Comparison of ENCODE assay signal across 30 cellular contexts in the genomic region with DNA sequence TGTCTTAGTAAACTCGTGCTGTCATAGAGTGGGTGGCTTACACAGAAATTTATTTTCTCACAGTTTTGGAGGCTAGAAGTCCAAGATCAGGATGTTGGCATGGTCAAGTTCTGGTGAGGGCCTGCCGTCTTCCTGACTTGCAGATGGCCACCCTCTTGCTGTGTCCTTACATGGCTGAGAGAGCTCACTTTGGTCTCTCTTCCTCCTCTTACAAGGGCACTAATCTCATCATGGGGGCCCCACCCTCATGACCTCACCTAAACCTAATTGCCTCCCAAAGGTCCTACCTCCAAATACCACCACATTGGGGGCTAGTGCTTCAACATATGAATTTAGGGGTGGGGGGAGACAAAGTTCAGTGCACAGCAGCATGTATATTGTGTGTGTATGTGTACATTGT. TPM values are rescaled to one million over a fixed set of nuclear protein-coding genes. Genes with fewer than 3 reads are reported as not detected.
DNase-seq lines count a peak whose midpoint lies in the region; ATAC-seq and TF ChIP-seq lines count a peak whose summit lies in the region.
"Had no signal": no experiment of that assay in that cellular context is flagged by ENCODE, and none has a peak within 500 bp of the region (broad histone marks: within the 10 kb centered on the region; RNA-seq: fewer than 3 reads in every experiment).

No MANE protein-coding gene starts in this region.

- H3K27ac ChIP-seq in HL-60 (replicated peaks) = peak overlapping the region; percentile 54
- peak overlapping the region; percentile 43 for H3K27ac ChIP-seq in effector memory CD4-positive, alpha-beta T cell (ENCODE audit: insufficient read depth, low read length, poor library complexity, severe bottlenecking)
- H3K27ac ChIP-seq in spleen = peak overlapping the region in 6 of 8 donors; percentile 63 to 89 (median 80)
- H3K27ac ChIP-seq: psoas muscle, uterus had no signal

- H3K4me1 ChIP-seq in effector memory CD4-positive, alpha-beta T cell (ENCODE audit: control insufficient read depth, insufficient read depth, low read length, poor library complexity, severe bottlenecking) = peaks cover 31% of the 10 kb centered on the region
- peaks cover 0 to 88% (median 66%) of the 10 kb centered on the region in 6 donors for H3K4me1 ChIP-seq in spleen
- H3K4me1 ChIP-seq: BE2C, uterus had no signal

- peaks cover 86% of the 10 kb centered on the region for H3K4me1 Mint-ChIP-seq in activated T-cell treated with anti-CD3 and anti-CD28 coated beads, Interleukin-2, amount 50 U/mL, for 72 hours (ENCODE audit: low read depth)
- peaks cover 76% of the 10 kb centered on the region for H3K4me1 Mint-ChIP-seq in activated CD4-positive, alpha-beta memory T cell treated with anti-CD3 and anti-CD28 coated beads for 36 hours (ENCODE audit: low read depth)

- no peak overlapping the region for H3K4me3 Mint-ChIP-seq in activated T-cell treated with anti-CD3 and anti-CD28 coated beads, Interleukin-2, amount 50 U/mL, for 72 hours
- H3K4me3 Mint-ChIP-seq in activated CD4-positive, alpha-beta memory T cell treated with anti-CD3 and anti-CD28 coated beads for 36 hours = no peak overlapping the region
- H3K4me3 Mint-ChIP-seq: T-helper 1 cell treated with Interleukin-12 subunit alpha and Interleukin-12 subunit beta and Interleukin-4 antibody, amounts not matched to agents 30 μg/mL and 1 μg/mL, for 36 hours had no signal

- intact Hi-C loops in spleen (cut with DNase I; ENCODE audit: low total_unique reads) = loop anchor here (5.0 to 10.0 kb wide), 3 partner anchors 112 to 232 kb away; a partner anchor contains a TSS
- intact Hi-C loops in activated CD4-positive, alpha-beta memory T cell treated with anti-CD3 and anti-CD28 coated beads for 36 hours (cut with micrococcal nuclease) = loop anchor here (5.0 kb wide), 1 partner anchor 385 kb away; no protein-coding TSS in a partner anchor
- intact Hi-C loops in lower leg skin (cut with DNase I; ENCODE audit: low total_unique reads) = no loop called here

- peak overlapping the region; percentile 90 for H3K27ac Mint-ChIP-seq in activated T-cell treated with anti-CD3 and anti-CD28 coated beads, Interleukin-2, amount 50 U/mL, for 72 hours
- H3K27ac Mint-ChIP-seq in activated CD4-positive, alpha-beta memory T cell treated with anti-CD3 and anti-CD28 coated beads for 36 hours = no peak overlapping the region

- no peak for ATAC-seq in activated T-cell treated with anti-CD3 and anti-CD28 coated beads, Interleukin-2, amount 50 U/mL, for 72 hours (replicated peaks in 1 of 2)
- no peak for ATAC-seq in GM19324 (IDR thresholded peaks at IDR 0.05; ENCODE audit: low FRiP score, unreplicated experiment)
- ATAC-seq: psoas muscle had no signal

- WGBS in spleen, 5 donors = 91 to 100% (median 93%) methylated on average over 2 of the region's 2 CpGs
- WGBS in lower leg skin, 2 donors = 94 to 98% methylated on average over 2 of the region's 2 CpGs

- TF ChIP-seq POLR2A in spleen (IDR thresholded peaks at IDR 0.05) (no peak), lower leg skin (IDR thresholded peaks at IDR 0.05) (no peak)

- no peaks in the 10 kb centered on the region for H3K9me3 ChIP-seq in effector memory CD4-positive, alpha-beta T cell (ENCODE audit: control insufficient read depth, low read length)
- H3K9me3 ChIP-seq in spleen = peaks cover 0 to 9% (median 7%) of the 10 kb centered on the region in 8 donors
- H3K9me3 ChIP-seq: BE2C, uterus had no signal

- no peaks in the 10 kb centered on the region for H3K27me3 ChIP-seq in HL-60 (ENCODE audit: insufficient read depth, poor library complexity, severe bottlenecking)
- no peaks in the 10 kb centered on the region for H3K27me3 ChIP-seq in effector memory CD4-positive, alpha-beta T cell (replicated peaks; ENCODE audit: control insufficient read depth, insufficient read depth, low read length, poor library complexity, severe bottlenecking)
- H3K27me3 ChIP-seq in spleen (replicated peaks in 1 of 7) = no peaks in the 10 kb centered on the region
- H3K27me3 ChIP-seq: BE2C, uterus had no signal

- no peak overlapping the region for H3K4me3 ChIP-seq in HL-60 (replicated peaks; ENCODE audit: insufficient read depth, low read length)
- no peak overlapping the region for H3K4me3 ChIP-seq in effector memory CD4-positive, alpha-beta T cell (ENCODE audit: insufficient read depth, low read depth, low read length, poor library complexity, severe bottlenecking)
- no peak overlapping the region for H3K4me3 ChIP-seq in spleen
- H3K4me3 ChIP-seq in lower leg skin (ENCODE audit: low read depth, poor library complexity, severe bottlenecking) = no peak overlapping the region
- H3K4me3 ChIP-seq: lung, psoas muscle, uterus had no signal

- H3K36me3 Mint-ChIP-seq in activated T-cell treated with anti-CD3 and anti-CD28 coated beads, Interleukin-2, amount 50 U/mL, for 72 hours (ENCODE audit: insufficient read depth in 2 of 2) = peaks cover 19 to 38% of the 10 kb centered on the region in 2 donors
- H3K36me3 Mint-ChIP-seq in activated CD4-positive, alpha-beta memory T cell treated with anti-CD3 and anti-CD28 coated beads for 36 hours = peaks cover 24% of the 10 kb centered on the region

- POLR2A ChIA-PET in activated CD4-positive, alpha-beta memory T cell treated with anti-CD3 and anti-CD28 coated beads for 36 hours (lab: Charles Lee) = interaction anchor here (1.0 to 1.3 kb wide), 2 partner anchors 34 to 163 kb away, joined by 4 read pairs; a partner anchor contains a TSS

- no peaks in the 10 kb centered on the region for H3K27me3 Mint-ChIP-seq in activated T-cell treated with anti-CD3 and anti-CD28 coated beads, Interleukin-2, amount 50 U/mL, for 72 hours (ENCODE audit: low read depth)
- no peaks in the 10 kb centered on the region for H3K27me3 Mint-ChIP-seq in activated CD4-positive, alpha-beta memory T cell treated with anti-CD3 and anti-CD28 coated beads for 36 hours

- DNase-seq in activated T-cell treated with anti-CD3 and anti-CD28 coated beads, Interleukin-2, amount 50 U/mL, for 72 hours = no peak
- no peak for DNase-seq in activated T-cell treated with anti-CD3 and anti-CD28 coated beads for 4 hours
- no peak for DNase-seq in HL-60 (ENCODE audit: low read depth in 1 of 2, low spot score in 1 of 2)
- no peak for DNase-seq in effector memory CD4-positive, alpha-beta T cell
- no peak for DNase-seq in spleen
- DNase-seq in activated CD4-positive, alpha-beta memory T cell treated with anti-CD3 and anti-CD28 coated beads for 36 hours = no peak
- no peak for DNase-seq in lower leg skin (ENCODE audit: low spot score in 2 of 2)
- DNase-seq: activated CD4-positive, alpha-beta T cell treated with anti-CD3 and anti-CD28 coated beads, Interleukin-2, amount 50 U/mL, for 1 hour; activated naive CD4-positive, alpha-beta T cell treated with Interleukin-2 at 50 U/mL for 16 hours; BE2C; caudate nucleus; DMS 273 treated with DMSO at 0.1 percent for 48 hours; kidney glomerular epithelial cell; NCI-H1105 treated with DMSO at 0.1 percent for 48 hours; NCI-H2029 treated with DMSO at 0.1 percent for 48 hours; NCI-H345; NCI-H748 treated with DMSO at 0.1 percent for 48 hours; nucleus accumbens; psoas muscle; stimulated activated CD4-positive, alpha-beta T cell treated with anti-CD3 and anti-CD28 coated beads, Interleukin-1b, Interleukin-23, amount 100 ng/mL, for 48 hours; uterus had no signal

- TF ChIP-seq CTCF in HL-60 (IDR thresholded peaks at IDR 0.05; ENCODE audit: insufficient read depth, low read length) (no peak), spleen (IDR thresholded peaks at IDR 0.05 in 8 of 11, conservative IDR thresholded peaks at IDR 0.05 in 3 of 11) (no peak), lower leg skin (IDR thresholded peaks at IDR 0.05) (no peak)

- peaks cover 2 to 7% of the 10 kb centered on the region in 2 donors for H3K9me3 Mint-ChIP-seq in activated T-cell treated with anti-CD3 and anti-CD28 coated beads, Interleukin-2, amount 50 U/mL, for 72 hours
- peaks cover 9% of the 10 kb centered on the region for H3K9me3 Mint-ChIP-seq in activated CD4-positive, alpha-beta memory T cell treated with anti-CD3 and anti-CD28 coated beads for 36 hours

- CTCF ChIA-PET in activated CD4-positive, alpha-beta memory T cell treated with anti-CD3 and anti-CD28 coated beads for 36 hours (lab: Charles Lee) = interaction anchor here (4.0 to 11.2 kb wide), 4 partner anchors 11 to 162 kb away, joined by 37 to 271 read pairs (median 82); no protein-coding TSS in a partner anchor

- H3K36me3 ChIP-seq in effector memory CD4-positive, alpha-beta T cell (ENCODE audit: control insufficient read depth, insufficient read depth, low read length) = peaks cover 3% of the 10 kb centered on the region
- peaks cover 0 to 12% (median 7%) of the 10 kb centered on the region in 6 donors for H3K36me3 ChIP-seq in spleen
- H3K36me3 ChIP-seq: uterus had no signal

RNA-seq across cellular contexts. Expression of a gene that starts 14.3 kb away (rescaled TPM):
- 10 to 100 TPM; 12.4 to 17.3 TPM for total RNA-seq in activated T-cell treated with anti-CD3 and anti-CD28 coated beads, Interleukin-2, amount 50 U/mL, for 72 hours
- total RNA-seq in spleen (10 to 100 TPM in 6 of 7 donors, 1 to 10 TPM in 1; 9.6 to 21.8 (median 15.3) TPM), lower leg skin (not detected)
- 10 to 100 TPM; 25.6 to 33.9 (median 29.4) TPM for polyA plus RNA-seq in spleen
- total RNA-seq in activated CD4-positive, alpha-beta memory T cell treated with anti-CD3 and anti-CD28 coated beads for 36 hours = 1 to 10 TPM; 2.4 to 2.8 TPM
- total RNA-seq: A673, dermis microvascular lymphatic vessel endothelial cell, endothelial cell of umbilical vein, MCF 10A, RPMI7951, temporal lobe had no signal
- polyA plus RNA-seq: endothelial cell of umbilical vein had no signal

RNA-seq across cellular contexts. Expression of a gene that starts 34.7 kb away (rescaled TPM):
- total RNA-seq in activated T-cell treated with anti-CD3 and anti-CD28 coated beads, Interleukin-2, amount 50 U/mL, for 72 hours = 10 to 100 TPM; 32.8 to 57.5 TPM
- 10 to 100 TPM; 29.1 to 83.6 (median 53.4) TPM for total RNA-seq in spleen
- 10 to 100 TPM; 56.0 to 68.0 (median 60.6) TPM for polyA plus RNA-seq in spleen
- total RNA-seq in activated CD4-positive, alpha-beta memory T cell treated with anti-CD3 and anti-CD28 coated beads for 36 hours = 10 to 100 TPM; 46.4 to 47.1 TPM
- 10 to 100 TPM in 2 of 4 donors, 1 to 10 TPM in 2; 2.3 to 13.7 (median 9.1) TPM for total RNA-seq in lower leg skin
- total RNA-seq: A673, endothelial cell of umbilical vein, MCF 10A had no signal
